ENCODE assay signal across 23 cellular contexts in the genomic region with DNA sequence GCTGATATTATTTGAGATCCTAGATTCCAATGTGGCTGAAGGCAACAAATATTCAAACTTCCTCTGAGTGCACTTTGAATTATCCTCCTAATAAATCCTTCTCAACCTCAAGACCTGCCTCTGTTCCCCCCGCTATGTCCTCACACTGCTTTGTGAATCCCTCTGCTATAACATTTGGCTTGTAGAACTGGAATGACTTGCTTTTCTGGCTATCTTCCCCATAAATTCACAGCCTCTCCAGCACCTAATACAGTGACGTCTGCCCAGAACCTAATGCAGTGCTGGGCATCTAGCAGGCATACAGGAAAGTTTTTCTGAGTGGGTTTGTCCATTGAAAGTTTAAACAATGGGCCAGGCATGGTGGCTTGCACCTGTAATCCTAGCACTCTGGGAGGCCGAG.
"Had no signal": no experiment of that assay in that cellular context is flagged by ENCODE, and none has a peak within 500 bp of the region (broad histone marks: within the 10 kb centered on the region; RNA-seq: fewer than 3 reads in every experiment).

No MANE protein-coding gene starts in this region.

- H3K27me3 ChIP-seq: MG63, SJSA1 had no signal

- DNase-seq: Kasumi-1, MG63, NCI-H1092, NCI-H1105 treated with DMSO at 0.1 percent for 48 hours, NCI-H1417 treated with DMSO at 0.1 percent for 48 hours, NCI-H146, NCI-H1694 treated with DMSO at 0.1 percent for 48 hours, NCI-H1930, NCI-H2081, NCI-H2107, NCI-H226, NCI-H446, NCI-H510A, NCI-H524 treated with DMSO at 0.1 percent for 48 hours, NCI-H69, NCI-H774, SHP77 had no signal

- H3K4me3 ChIP-seq: K562, MG63, SJSA1, SK-N-MC had no signal

- H3K9me3 ChIP-seq: MG63, SJSA1 had no signal

- H3K36me3 ChIP-seq: MG63, SJSA1 had no signal

- H3K27ac ChIP-seq: HL-60, KMS-11, RWPE1, SJSA1, SK-N-MC had no signal
